ENCODE assay signal across 23 cellular contexts in the genomic region with DNA sequence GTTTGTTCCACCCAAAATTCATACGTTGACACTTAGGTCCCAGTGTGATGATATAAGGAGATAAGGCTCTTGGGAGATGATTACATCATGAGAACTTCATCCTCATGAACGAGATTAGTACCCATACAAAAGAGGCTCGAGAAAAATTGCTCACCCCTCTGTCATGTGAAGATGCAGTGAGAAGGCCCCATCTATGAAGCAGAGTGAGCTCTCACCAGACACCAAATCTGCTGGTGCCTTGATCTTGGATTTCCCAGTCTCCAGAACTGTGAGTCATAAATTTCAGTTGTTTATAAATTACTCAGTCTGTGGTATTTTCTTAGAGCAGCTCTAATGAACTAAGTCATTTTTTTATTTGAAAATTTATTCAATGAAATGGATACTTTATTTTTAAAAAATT. TPM values are rescaled to one million over a fixed set of nuclear protein-coding genes. Genes with fewer than 3 reads are reported as not detected.
DNase-seq lines count a peak whose midpoint lies in the region; ATAC-seq and TF ChIP-seq lines count a peak whose summit lies in the region.
"Had no signal": no experiment of that assay in that cellular context is flagged by ENCODE, and none has a peak within 500 bp of the region (broad histone marks: within the 10 kb centered on the region; RNA-seq: fewer than 3 reads in every experiment).

No MANE protein-coding gene starts in this region.

- H3K36me3 Mint-ChIP-seq in CD14-positive monocyte = peaks cover 0 to 2% of the 10 kb centered on the region in 2 donors

- H3K27ac ChIP-seq in HL-60 (replicated peaks) (peak overlapping the region; percentile 67), foreskin keratinocyte (no peak overlapping the region)
- H3K27ac ChIP-seq: left ventricle myocardium inferior, SJCRH30, vagina had no signal

- intact Hi-C loops in CD14-positive monocyte (cut with micrococcal nuclease) = loop anchor here (5.0 to 10.0 kb wide), 3 partner anchors 40 to 812 kb away; a partner anchor contains a TSS

- no peak for TF ChIP-seq POLR2A in GM18505 (IDR thresholded peaks at IDR 0.05; ENCODE audit: borderline replicate concordance, extremely low read depth, insufficient read depth, insufficient read length)

- no peak overlapping the region for H3K4me3 ChIP-seq in HL-60 (replicated peaks; ENCODE audit: insufficient read depth, low read length)
- H3K4me3 ChIP-seq: left ventricle myocardium inferior, SJCRH30, vagina had no signal

- H3K4me1 Mint-ChIP-seq in CD14-positive monocyte = peaks cover 78% of the 10 kb centered on the region
- H3K4me1 Mint-ChIP-seq: nephron had no signal

- H3K4me3 Mint-ChIP-seq in CD14-positive monocyte = peak overlapping the region in 1 of 2 donors; percentile 70
- H3K4me3 Mint-ChIP-seq: activated CD8-positive, alpha-beta memory T cell treated with anti-CD3 and anti-CD28 coated beads, Interleukin-2, amount 10 ng/mL, durations not matched to agents 7 days and 5 days; activated naive CD8-positive, alpha-beta T cell; activated T-helper 1 cell treated with anti-CD3 and anti-CD28 coated beads, Interleukin-12 subunit alpha, Interleukin-12 subunit beta, Interleukin-2, Interleukin-4 antibody, amounts not matched to agents 30 ng/mL and 10 ng/mL and 1 ng/mL, durations not matched to agents 14 hours and 24 hours and 36 hours; nephron had no signal

- TF ChIP-seq CTCF in CD14-positive monocyte (IDR thresholded peaks at IDR 0.05) = no peak
- no peak for TF ChIP-seq CTCF in HL-60 (IDR thresholded peaks at IDR 0.05; ENCODE audit: insufficient read depth, low read length)
- TF ChIP-seq CTCF in foreskin keratinocyte (conservative IDR thresholded peaks at IDR 0.05) = no peak

- peaks cover 0 to 3% (median 0%) of the 10 kb centered on the region in 3 donors for H3K27me3 Mint-ChIP-seq in CD14-positive monocyte (ENCODE audit: low read depth in 3 of 3)
- H3K27me3 Mint-ChIP-seq: activated CD8-positive, alpha-beta memory T cell treated with anti-CD3 and anti-CD28 coated beads, Interleukin-2, amount 10 ng/mL, durations not matched to agents 7 days and 5 days; progenitor cell of endocrine pancreas had no signal

- DNase-seq in CD14-positive monocyte (ENCODE audit: low spot score) = no peak
- DNase-seq in HL-60 (ENCODE audit: low read depth in 1 of 2, low spot score in 1 of 2) = no peak
- peak; percentile 29 for DNase-seq in amniotic epithelial cell (ENCODE audit: low read depth)
- no peak for DNase-seq in foreskin keratinocyte
- DNase-seq in stimulated activated CD4-positive, alpha-beta T cell treated with anti-CD3 and anti-CD28 coated beads, Interleukin-2, amount 100 ng/mL, for 48 hours = no peak
- no peak for DNase-seq in D341Med (ENCODE audit: low spot score)
- DNase-seq in occipital lobe (lab: John Stamatoyannopoulos, UW) = no peak
- DNase-seq: activated CD4-positive, alpha-beta T cell treated with anti-CD3 and anti-CD28 coated beads for 48 hours; activated CD8-positive, alpha-beta memory T cell treated with anti-CD3 and anti-CD28 coated beads, Interleukin-2, amount 10 ng/mL, durations not matched to agents 7 days and 5 days; C1 segment of cervical spinal cord; DMS 273 treated with DMSO at 0.1 percent for 48 hours; left ventricle myocardium inferior; NCI-H1105 treated with DMSO at 0.1 percent for 48 hours; NCI-H446 treated with DMSO at 0.1 percent for 48 hours; SJCRH30; T-helper 1 cell had no signal

- H3K27me3 ChIP-seq in HL-60 (ENCODE audit: insufficient read depth, poor library complexity, severe bottlenecking) = no peaks in the 10 kb centered on the region
- H3K27me3 ChIP-seq in foreskin keratinocyte = no peaks in the 10 kb centered on the region
- H3K27me3 ChIP-seq: SJCRH30, vagina had no signal

- peaks cover 12% of the 10 kb centered on the region for H3K4me1 ChIP-seq in foreskin keratinocyte
- H3K4me1 ChIP-seq: SJCRH30, vagina had no signal

- peak; percentile 54 for ATAC-seq in foreskin keratinocyte
- ATAC-seq in GM18505 (IDR thresholded peaks at IDR 0.05; ENCODE audit: unreplicated experiment) = no peak
- ATAC-seq: activated CD8-positive, alpha-beta memory T cell treated with anti-CD3 and anti-CD28 coated beads, Interleukin-2, amount 10 ng/mL, durations not matched to agents 7 days and 5 days; HepG2 had no signal

- peaks cover 0 to 1% (median 0%) of the 10 kb centered on the region in 7 donors for H3K9me3 Mint-ChIP-seq in CD14-positive monocyte
- H3K9me3 Mint-ChIP-seq: activated T-helper 1 cell treated with anti-CD3 and anti-CD28 coated beads, Interleukin-12 subunit alpha, Interleukin-12 subunit beta, Interleukin-2, Interleukin-4 antibody, amounts not matched to agents 30 ng/mL and 10 ng/mL and 1 ng/mL, durations not matched to agents 14 hours and 24 hours and 36 hours had no signal

- peak overlapping the region; percentile 82 to 95 (median 93) for H3K27ac Mint-ChIP-seq in CD14-positive monocyte
- H3K27ac Mint-ChIP-seq: activated CD8-positive, alpha-beta memory T cell treated with anti-CD3 and anti-CD28 coated beads, Interleukin-2, amount 10 ng/mL, durations not matched to agents 7 days and 5 days; activated naive CD8-positive, alpha-beta T cell; activated T-helper 1 cell treated with anti-CD3 and anti-CD28 coated beads, Interleukin-12 subunit alpha, Interleukin-12 subunit beta, Interleukin-2, Interleukin-4 antibody, amounts not matched to agents 30 ng/mL and 10 ng/mL and 1 ng/mL, durations not matched to agents 14 hours and 24 hours and 36 hours; nephron; progenitor cell of endocrine pancreas had no signal

RNA-seq across cellular contexts. Expression of a gene that starts 42.6 kb away (rescaled TPM):
- polyA plus RNA-seq in CD14-positive monocyte (1 to 10 TPM; 7.2 to 9.6 TPM), foreskin keratinocyte (9.0 TPM in 2 replicates)
- total RNA-seq in foreskin keratinocyte (25.5 and 27.3 TPM in 2 replicates), occipital lobe (126 TPM)
